1 cellular context compared by ENCODE assay signal in genomic region chr5:35338169-35338476, GRCh38.
TF ChIP-seq lines count a peak whose summit lies in the region.

No MANE protein-coding gene starts in this region.

TF ChIP-seq in H1, 55 proteins besides CTCF, POLR2A, EP300 and RAD21:
- peak; percentile 86; the same call in 1 of the 2 replicates for TF ChIP-seq SP1 (IDR thresholded peaks at IDR 0.05; ENCODE audit: low read depth, low read length)
- TF ChIP-seq GABPA (IDR thresholded peaks at IDR 0.05; ENCODE audit: borderline replicate concordance, insufficient read depth, low read length) = no peak
- TF ChIP-seq CHD7 (IDR thresholded peaks at IDR 0.05; ENCODE audit: insufficient replicate concordance, low read length) = peak; percentile 47
- no peak for TF ChIP-seq SP4 (IDR thresholded peaks at IDR 0.05; ENCODE audit: low read length)
- no peak for TF ChIP-seq JUND (IDR thresholded peaks at IDR 0.05; ENCODE audit: low read length)
- TF ChIP-seq ASH2L (IDR thresholded peaks at IDR 0.05; ENCODE audit: low read length) = peak; percentile 93
- peak; percentile 18; the same call in 1 of the 2 replicates for TF ChIP-seq RBBP5 (IDR thresholded peaks at IDR 0.05; ENCODE audit: borderline replicate concordance, low read depth, low read length)
TF ChIP-seq in H1: peak in this region for 4.
